In the genomic region with DNA sequence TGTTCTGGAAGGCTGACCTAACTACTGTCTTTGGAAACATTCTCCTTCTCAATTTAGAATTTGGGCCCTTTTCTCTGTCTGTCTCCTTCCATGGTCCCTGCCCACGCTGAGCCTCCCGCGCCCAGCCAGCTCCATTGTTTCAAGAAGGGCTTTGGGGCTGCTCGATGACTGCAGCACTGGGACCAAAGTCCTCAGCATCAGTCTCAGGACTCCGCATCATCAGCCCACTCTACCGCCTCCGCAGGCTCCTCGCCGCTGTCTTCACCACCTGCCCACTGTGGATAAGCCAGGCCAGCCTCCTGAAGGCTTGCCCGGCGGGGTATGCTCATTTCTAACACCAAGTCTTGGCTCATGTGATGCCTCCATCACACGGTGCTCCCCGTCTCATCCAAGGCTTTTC, we compare ENCODE assay signal across 13 cellular contexts.
"Had no signal": no experiment of that assay in that cellular context is flagged by ENCODE, and none has a peak within 500 bp of the region (broad histone marks: within the 10 kb centered on the region; RNA-seq: fewer than 3 reads in every experiment).

No MANE protein-coding gene starts in this region.

- H3K9me3 ChIP-seq: SJSA1, upper lobe of right lung had no signal

- DNase-seq: activated CD4-positive, alpha-beta T cell treated with anti-CD3 and anti-CD28 coated beads, Interleukin-2, amount 50 U/mL, for 48 hours; activated CD4-positive, CD25-positive, alpha-beta regulatory T cell treated with anti-CD3 and anti-CD28 coated beads, Interleukin-2, amount 50 U/mL, for 72 hours; activated naive CD4-positive, alpha-beta T cell; activated T-cell treated with anti-CD3 and anti-CD28 coated beads, Interleukin-2, amount 50 U/mL, for 72 hours; caudate nucleus; cortex of kidney; effector memory CD4-positive, alpha-beta T cell; left cardiac atrium; mammary epithelial cell; stimulated activated CD4-positive, alpha-beta T cell treated with anti-CD3 and anti-CD28 coated beads, Interleukin-4, amount 100 ng/mL, for 4 hours; upper lobe of right lung had no signal

- H3K4me3 Mint-ChIP-seq: activated T-cell treated with anti-CD3 and anti-CD28 coated beads, Interleukin-2, amount 50 U/mL, for 72 hours; nephron had no signal

- ATAC-seq: activated T-cell treated with anti-CD3 and anti-CD28 coated beads, Interleukin-2, amount 50 U/mL, for 72 hours; left cardiac atrium; upper lobe of right lung had no signal

- H3K36me3 ChIP-seq: SJSA1 had no signal

- H3K27ac ChIP-seq: SJSA1 had no signal

- H3K27me3 ChIP-seq: SJSA1, upper lobe of right lung had no signal

- H3K27ac Mint-ChIP-seq: activated T-cell treated with anti-CD3 and anti-CD28 coated beads, Interleukin-2, amount 50 U/mL, for 72 hours; nephron had no signal

- H3K9me3 Mint-ChIP-seq: activated T-cell treated with anti-CD3 and anti-CD28 coated beads, Interleukin-2, amount 50 U/mL, for 72 hours; nephron had no signal

- H3K4me1 ChIP-seq: SJSA1 had no signal

- H3K4me3 ChIP-seq: SJSA1, upper lobe of right lung had no signal
